Comparison of ENCODE assay signal across 8 cellular contexts in the genomic region with DNA sequence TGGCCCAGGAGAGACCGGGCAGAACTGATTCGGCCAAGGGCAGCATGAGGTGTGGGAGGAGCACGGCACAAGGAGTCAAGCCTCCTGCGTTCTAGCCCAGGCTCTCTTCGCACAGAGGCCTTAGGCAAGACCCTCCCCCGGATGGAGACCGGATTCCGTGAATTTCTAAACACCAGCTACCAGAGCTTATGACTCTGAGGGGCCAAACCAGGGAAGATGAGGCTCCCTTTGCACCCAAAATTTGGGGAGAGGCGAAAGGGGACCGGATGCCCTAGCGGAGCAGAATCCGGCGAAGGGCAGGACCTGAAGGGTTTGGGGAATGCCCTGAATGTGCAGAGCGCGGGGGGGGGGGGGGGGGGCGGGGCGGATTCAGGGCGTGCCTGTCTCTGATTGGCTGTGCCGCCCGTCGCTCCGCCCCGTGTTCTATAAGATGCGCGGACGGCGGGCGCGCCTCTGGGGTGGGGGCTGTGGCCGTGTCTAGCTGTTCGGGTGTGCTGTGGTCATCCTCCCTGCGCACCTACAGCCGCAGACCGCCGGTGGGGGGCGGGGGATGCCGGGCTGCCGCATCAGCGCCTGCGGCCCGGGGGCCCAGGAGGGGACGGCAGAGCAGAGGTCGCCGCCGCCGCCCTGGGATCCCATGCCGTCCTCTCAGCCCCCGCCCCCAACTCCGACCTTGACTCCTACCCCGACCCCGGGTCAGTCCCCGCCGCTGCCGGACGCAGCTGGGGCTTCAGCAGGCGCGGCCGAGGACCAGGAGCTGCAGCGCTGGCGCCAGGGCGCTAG. TPM values are rescaled to one million over a fixed set of nuclear protein-coding genes. Genes with fewer than 3 reads are reported as not detected.
DNase-seq lines count a peak whose midpoint lies in the region; ATAC-seq and TF ChIP-seq lines count a peak whose summit lies in the region.

A gene with protein sequence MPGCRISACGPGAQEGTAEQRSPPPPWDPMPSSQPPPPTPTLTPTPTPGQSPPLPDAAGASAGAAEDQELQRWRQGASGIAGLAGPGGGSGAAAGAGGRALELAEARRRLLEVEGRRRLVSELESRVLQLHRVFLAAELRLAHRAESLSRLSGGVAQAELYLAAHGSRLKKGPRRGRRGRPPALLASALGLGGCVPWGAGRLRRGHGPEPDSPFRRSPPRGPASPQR (plus strand): TSS at position 456 of the 783 bp plus-strand sequence. CDS start 95 bp downstream, at position 551.

- BruUV-seq in PC-9 (replicated peaks; lab: Mats Ljungman, UMichigan): no TSS peak

- H3K9me3 ChIP-seq in PC-9 (ENCODE audit: insufficient read depth, low read depth) (no peaks in the 10 kb centered on the region), fibroblast of lung (ENCODE audit: control insufficient read depth, insufficient read depth, low read depth, low read length) (no peaks in the 10 kb centered on the region)

- CTCF ChIA-PET in PC-9 (lab: Charles Lee): interaction anchor here (0.5 kb wide), 1 partner anchor 49 kb away, joined by 10 read pairs; no protein-coding TSS in a partner anchor

- H3K4me3 Mint-ChIP-seq in activated T-helper 1 cell treated with anti-CD3 and anti-CD28 coated beads, Interleukin-12 subunit alpha, Interleukin-12 subunit beta, Interleukin-2, Interleukin-4 antibody, amounts not matched to agents 30 ng/mL and 10 ng/mL and 1 ng/mL, durations not matched to agents 14 hours and 24 hours and 36 hours: peak within 1 kb of the TSS; percentile 81
- H3K4me3 Mint-ChIP-seq in naive thymus-derived CD8-positive, alpha-beta T cell: peak within 1 kb of the TSS; percentile 74 to 91 (median 82)
- peak within 1 kb of the TSS; percentile 72 for H3K4me3 Mint-ChIP-seq in stimulated activated memory B cell treated with anti-CD40 and anti-IgM and Interleukin-4, amounts not matched to agents 10 μg/mL and 1 μg/mL and 100 μg/mL, for 72 hours

- POLR2A ChIA-PET in PC-9 (lab: Charles Lee; ENCODE audit: unreplicated experiment): interaction anchor here (0.6 to 0.7 kb wide), 3 partner anchors 116 to 732 kb away, joined by 3 read pairs; a partner anchor contains a TSS
- POLR2A ChIA-PET in naive thymus-derived CD8-positive, alpha-beta T cell (lab: Charles Lee): interaction anchor here (0.5 to 1.5 kb wide), 4 partner anchors 93 to 486 kb away, joined by 3 to 5 read pairs (median 4); a partner anchor contains a TSS

- ATAC-seq in HG03342 (IDR thresholded peaks at IDR 0.05; ENCODE audit: unreplicated experiment) (peak; percentile 41), HG03175 (IDR thresholded peaks at IDR 0.05; ENCODE audit: unreplicated experiment) (no peak)
- ATAC-seq in naive thymus-derived CD8-positive, alpha-beta T cell: peak; percentile 66 to 68
- peak; percentile 80 for ATAC-seq in stimulated activated memory B cell treated with anti-CD40 and anti-IgM and Interleukin-4, amounts not matched to agents 10 μg/mL and 1 μg/mL and 100 μg/mL, for 72 hours

- H3K4me2 ChIP-seq in PC-9 (peak within 1 kb of the TSS; percentile 76), fibroblast of lung (ENCODE audit: extremely low read depth, insufficient read depth, low read length) (peak within 1 kb of the TSS; percentile 95)

- peak within 1 kb of the TSS; percentile 43; the same call in 1 of the 2 replicates for H2AFZ ChIP-seq in PC-9
- H2AFZ ChIP-seq in fibroblast of lung (ENCODE audit: low read length): peak within 1 kb of the TSS; percentile 87

- peaks cover 21% of the 10 kb centered on the region; the same call in 1 of the 2 replicates for H3F3A ChIP-seq in PC-9 (ENCODE audit: insufficient read depth, low read depth)

- H3K9me3 Mint-ChIP-seq in activated T-helper 1 cell treated with anti-CD3 and anti-CD28 coated beads, Interleukin-12 subunit alpha, Interleukin-12 subunit beta, Interleukin-2, Interleukin-4 antibody, amounts not matched to agents 30 ng/mL and 10 ng/mL and 1 ng/mL, durations not matched to agents 14 hours and 24 hours and 36 hours: no peaks in the 10 kb centered on the region
- H3K9me3 Mint-ChIP-seq in naive thymus-derived CD8-positive, alpha-beta T cell: peaks cover 0 to 3% (median 0%) of the 10 kb centered on the region in 9 donors
- H3K9me3 Mint-ChIP-seq in stimulated activated memory B cell treated with anti-CD40 and anti-IgM and Interleukin-4, amounts not matched to agents 10 μg/mL and 1 μg/mL and 100 μg/mL, for 72 hours: no peaks in the 10 kb centered on the region

- H3K79me2 ChIP-seq in PC-9 (ENCODE audit: low read depth): peaks cover 11% of the 10 kb centered on the region
- peaks cover 16% of the 10 kb centered on the region for H3K79me2 ChIP-seq in fibroblast of lung (ENCODE audit: control insufficient read depth, insufficient read depth, low read length)

- no peaks in the 10 kb centered on the region for H3K9me2 ChIP-seq in PC-9 (ENCODE audit: insufficient read depth)

- no peaks in the 10 kb centered on the region for H3K36me3 ChIP-seq in PC-9 (ENCODE audit: low read depth)
- H3K36me3 ChIP-seq in fibroblast of lung (ENCODE audit: control insufficient read depth, insufficient read depth, low read length): no peaks in the 10 kb centered on the region

- peaks cover 49% of the 10 kb centered on the region for H3K4me1 ChIP-seq in PC-9 (replicated peaks; ENCODE audit: insufficient read depth)
- H3K4me1 ChIP-seq in fibroblast of lung (ENCODE audit: control insufficient read depth, extremely low read depth, insufficient read depth, low read length): peaks cover 31% of the 10 kb centered on the region

- peak within 1 kb of the TSS; percentile 62 for H3K4me3 ChIP-seq in PC-9
- H3K4me3 ChIP-seq in fibroblast of lung (replicated peaks in 1 of 4; ENCODE audit: control extremely low read depth in 1 of 4, insufficient read depth in 1 of 4, low read depth in 3 of 4, low read length in 4 of 4): peak within 1 kb of the TSS; percentile 73 to 98 (median 76)

- H3K4me1 Mint-ChIP-seq in activated T-helper 1 cell treated with anti-CD3 and anti-CD28 coated beads, Interleukin-12 subunit alpha, Interleukin-12 subunit beta, Interleukin-2, Interleukin-4 antibody, amounts not matched to agents 30 ng/mL and 10 ng/mL and 1 ng/mL, durations not matched to agents 14 hours and 24 hours and 36 hours (ENCODE audit: low read depth): peaks cover 21% of the 10 kb centered on the region
- H3K4me1 Mint-ChIP-seq in naive thymus-derived CD8-positive, alpha-beta T cell: peaks cover 9 to 26% (median 16%) of the 10 kb centered on the region in 4 donors
- peaks cover 19% of the 10 kb centered on the region for H3K4me1 Mint-ChIP-seq in stimulated activated memory B cell treated with anti-CD40 and anti-IgM and Interleukin-4, amounts not matched to agents 10 μg/mL and 1 μg/mL and 100 μg/mL, for 72 hours

- H3K27ac ChIP-seq in PC-9 (no peak within 1 kb of the TSS), fibroblast of lung (ENCODE audit: insufficient read depth, low read length) (peak within 1 kb of the TSS; percentile 70)

- peak within 1 kb of the TSS; percentile 21 for H3K27ac Mint-ChIP-seq in activated T-helper 1 cell treated with anti-CD3 and anti-CD28 coated beads, Interleukin-12 subunit alpha, Interleukin-12 subunit beta, Interleukin-2, Interleukin-4 antibody, amounts not matched to agents 30 ng/mL and 10 ng/mL and 1 ng/mL, durations not matched to agents 14 hours and 24 hours and 36 hours
- H3K27ac Mint-ChIP-seq in naive thymus-derived CD8-positive, alpha-beta T cell: peak within 1 kb of the TSS in 4 of 10 donors; percentile 3 to 57 (median 29)
- H3K27ac Mint-ChIP-seq in stimulated activated memory B cell treated with anti-CD40 and anti-IgM and Interleukin-4, amounts not matched to agents 10 μg/mL and 1 μg/mL and 100 μg/mL, for 72 hours: no peak within 1 kb of the TSS

- peaks cover 55% of the 10 kb centered on the region for H3K27me3 Mint-ChIP-seq in activated T-helper 1 cell treated with anti-CD3 and anti-CD28 coated beads, Interleukin-12 subunit alpha, Interleukin-12 subunit beta, Interleukin-2, Interleukin-4 antibody, amounts not matched to agents 30 ng/mL and 10 ng/mL and 1 ng/mL, durations not matched to agents 14 hours and 24 hours and 36 hours (ENCODE audit: insufficient read depth)
- peaks cover 30 to 63% (median 41%) of the 10 kb centered on the region in 5 donors for H3K27me3 Mint-ChIP-seq in naive thymus-derived CD8-positive, alpha-beta T cell
- peaks cover 61% of the 10 kb centered on the region for H3K27me3 Mint-ChIP-seq in stimulated activated memory B cell treated with anti-CD40 and anti-IgM and Interleukin-4, amounts not matched to agents 10 μg/mL and 1 μg/mL and 100 μg/mL, for 72 hours

- peak within 1 kb of the TSS; percentile 70 for H3K9ac ChIP-seq in fibroblast of lung (ENCODE audit: insufficient read depth, low read length)

- DNase-seq in GDM1 (lab: John Stamatoyannopoulos, UW): peak; percentile 59
- peak; percentile 45 to 76 for DNase-seq in PC-9
- peak; percentile 69 for DNase-seq in activated T-helper 1 cell treated with anti-CD3 and anti-CD28 coated beads, Interleukin-12 subunit alpha, Interleukin-12 subunit beta, Interleukin-2, Interleukin-4 antibody, amounts not matched to agents 30 ng/mL and 10 ng/mL and 1 ng/mL, durations not matched to agents 14 hours and 24 hours and 36 hours (ENCODE audit: low spot score)
- DNase-seq in fibroblast of lung (ENCODE audit: low read depth in 2 of 2): peak; percentile 67 to 86
- peak; percentile 38 to 81 (median 59) for DNase-seq in naive thymus-derived CD8-positive, alpha-beta T cell

- H4K20me1 ChIP-seq in PC-9 (ENCODE audit: insufficient read depth) (no peaks in the 10 kb centered on the region), fibroblast of lung (ENCODE audit: control insufficient read depth, extremely low read depth, insufficient read depth, low read length) (no peaks in the 10 kb centered on the region)

- intact Hi-C loops in PC-9 (cut with micrococcal nuclease; ENCODE audit: unreplicated experiment): loop anchor here (2.0 kb wide), 1 partner anchor 27 kb away; no protein-coding TSS in a partner anchor
- intact Hi-C loops in activated T-helper 1 cell treated with anti-CD3 and anti-CD28 coated beads, Interleukin-12 subunit alpha, Interleukin-12 subunit beta, Interleukin-2, Interleukin-4 antibody, amounts not matched to agents 30 ng/mL and 10 ng/mL and 1 ng/mL, durations not matched to agents 14 hours and 24 hours and 36 hours (cut with micrococcal nuclease): loop anchor here (1.0 to 5.0 kb wide), 4 partner anchors 19 to 761 kb away; a partner anchor contains a TSS

- TF ChIP-seq CTCF in PC-9 (conservative IDR thresholded peaks at IDR 0.05) (no peak), fibroblast of lung (conservative IDR thresholded peaks at IDR 0.05 in 1 of 2, IDR thresholded peaks at IDR 0.05 in 1 of 2; ENCODE audit: low read depth in 1 of 2, low read length in 2 of 2) (no peak)

- no peaks in the 10 kb centered on the region for H3K27me3 ChIP-seq in PC-9 (ENCODE audit: insufficient read depth, low read depth)
- no peaks in the 10 kb centered on the region for H3K27me3 ChIP-seq in fibroblast of lung (ENCODE audit: control insufficient read depth, insufficient read depth, low read length)

- no peaks in the 10 kb centered on the region for H3K36me3 Mint-ChIP-seq in activated T-helper 1 cell treated with anti-CD3 and anti-CD28 coated beads, Interleukin-12 subunit alpha, Interleukin-12 subunit beta, Interleukin-2, Interleukin-4 antibody, amounts not matched to agents 30 ng/mL and 10 ng/mL and 1 ng/mL, durations not matched to agents 14 hours and 24 hours and 36 hours (ENCODE audit: low read depth)
- no peaks in the 10 kb centered on the region for H3K36me3 Mint-ChIP-seq in naive thymus-derived CD8-positive, alpha-beta T cell
- H3K36me3 Mint-ChIP-seq in stimulated activated memory B cell treated with anti-CD40 and anti-IgM and Interleukin-4, amounts not matched to agents 10 μg/mL and 1 μg/mL and 100 μg/mL, for 72 hours: no peaks in the 10 kb centered on the region

RNA-seq across cellular contexts. Expression of the gene that starts here (rescaled TPM):
- total RNA-seq in PC-9 (2021) (7.4 and 7.9 TPM in 2 replicates), fibroblast of lung (10.8 and 16.2 TPM in 2 replicates)
- 2.0 TPM in 2 replicates for total RNA-seq in activated T-helper 1 cell treated with anti-CD3 and anti-CD28 coated beads, Interleukin-12 subunit alpha, Interleukin-12 subunit beta, Interleukin-2, Interleukin-4 antibody, amounts not matched to agents 30 ng/mL and 10 ng/mL and 1 ng/mL, durations not matched to agents 14 hours and 24 hours and 36 hours
- polyA plus RNA-seq in fibroblast of lung: 32.6 and 66.9 TPM in 2 replicates
- 27.5 and 54.1 TPM in 2 replicates for polyA plus RNA-seq in fibroblast of lung (2012)
- 9.0 and 25.6 TPM in 2 replicates for polyA minus RNA-seq in fibroblast of lung (ENCODE audit: low replicate concordance)
- total RNA-seq in naive thymus-derived CD8-positive, alpha-beta T cell: not detected
- not detected for polyA plus RNA-seq in naive thymus-derived CD8-positive, alpha-beta T cell

Comparison
In these comparisons a context has a peak if more than half of its experiments do, and no peak if none do; other contexts are left out.
1. RNA of the gene that starts here (polyA plus RNA-seq): 27.5 to 66.9 TPM in fibroblast of lung; not detected in naive thymus-derived CD8-positive, alpha-beta T cell; every median in the first group is over 10 times any median in the second.
2. Peak in DNase-seq and ATAC-seq in naive thymus-derived CD8-positive, alpha-beta T cell; RNA of the gene not detected or under 1 TPM.
3. Peak in every context shown above with its lines, with median percentiles within 50 percentile points of each other: DNase-seq and H3K4me3 Mint-ChIP-seq.